Comparison of ENCODE assay signal across 12 cellular contexts in genomic region chr10:50426485-50426884, GRCh38.
A peak's percentile ranks its signal among the peaks of the same experiment; 100 is the strongest.
DNase-seq lines count a peak whose midpoint lies in the region; ATAC-seq, FAIRE-seq and TF ChIP-seq lines count a peak whose summit lies in the region.
"Had no signal": no experiment of that assay in that cellular context is flagged by ENCODE, and none has a peak within 500 bp of the region (broad histone marks: within the 10 kb centered on the region; RNA-seq: fewer than 3 reads in every experiment).

No MANE protein-coding gene starts in this region.

- POLR2A ChIA-PET in HepG2 (lab: Yijun Ruan, JAX) (no interaction called here), MCF 10A (lab: Yijun Ruan, JAX) (interaction anchor here (1.1 kb wide), 1 partner anchor 197 kb away, joined by 4 read pairs; the partner anchor contains the start of gene SGMS1)

- CTCF ChIA-PET in HepG2 (lab: Yijun Ruan, JAX; ENCODE audit: low intra/inter-chr PET ratio, low total read pairs) (no interaction called here), MCF 10A (lab: Yijun Ruan, JAX) (interaction anchor here (0.6 to 1.2 kb wide), 3 partner anchors 28 to 59 kb away, joined by 3 to 4 read pairs (median 3); no protein-coding TSS in a partner anchor)

- intact Hi-C loops in natural killer cell (cut with micrococcal nuclease): no loop called here
- intact Hi-C loops in HepG2 (cut with micrococcal nuclease; ENCODE audit: unreplicated experiment): no loop called here
- intact Hi-C loops in MCF 10A (cut with micrococcal nuclease): no loop called here

- no peak overlapping the region for H2AFZ ChIP-seq in HepG2 (ENCODE audit: low read length)

- no peaks in the 10 kb centered on the region for H3K27me3 Mint-ChIP-seq in natural killer cell treated with Interleukin-12 subunit alpha and Interleukin-12 subunit beta and Interleukin-15 and Interleukin-18, amount 100 ng/mL, for 72 hours
- H3K27me3 Mint-ChIP-seq in natural killer cell (ENCODE audit: low read depth in 2 of 2) (no peaks in the 10 kb centered on the region), MCF 10A (ENCODE audit: insufficient read depth, unreplicated experiment) (no peaks in the 10 kb centered on the region)

- BruUV-seq in HepG2 (replicated peaks; lab: Mats Ljungman, UMichigan) (no TSS peak), MCF 10A (replicated peaks; lab: Mats Ljungman, UMichigan) (no TSS peak)

- peaks cover 26 to 45% of the 10 kb centered on the region in 2 donors for H3K4me1 Mint-ChIP-seq in natural killer cell treated with Interleukin-12 subunit alpha and Interleukin-12 subunit beta and Interleukin-15 and Interleukin-18, amount 100 ng/mL, for 72 hours (ENCODE audit: low read depth in 2 of 2)
- H3K4me1 Mint-ChIP-seq in natural killer cell (peaks cover 15 to 17% of the 10 kb centered on the region in 2 donors), MCF 10A (ENCODE audit: insufficient read depth, unreplicated experiment) (peaks cover 6% of the 10 kb centered on the region)

- no peaks in the 10 kb centered on the region for H3K27me3 ChIP-seq in HepG2 (ENCODE audit: control insufficient read depth in 1 of 2, insufficient read depth in 2 of 2, low read length in 2 of 2)

- H3K79me2 ChIP-seq in HepG2 (ENCODE audit: insufficient read depth, low read length): no peaks in the 10 kb centered on the region

- no peaks in the 10 kb centered on the region for H3K9me3 ChIP-seq in HepG2 (ENCODE audit: low read length)

- no peak overlapping the region for H3K9ac ChIP-seq in HepG2 (ENCODE audit: insufficient read depth, low read depth, low read length)

- TF ChIP-seq RAD21 in HepG2 (CRISPR knock-in tag; IDR thresholded peaks at IDR 0.05): no peak

- no peaks in the 10 kb centered on the region for H3K36me3 ChIP-seq in HepG2 (replicated peaks in 1 of 2; ENCODE audit: control insufficient read depth in 1 of 2, insufficient read depth in 2 of 2, low read length in 2 of 2)

- WGBS in HepG2 (ENCODE audit: low lambda C conversion rate): 100% methylated on average over 1 of the region's 1 CpG

- no peak overlapping the region for H3K4me3 ChIP-seq in HepG2 (replicated peaks in 1 of 3; ENCODE audit: insufficient read depth in 1 of 3, low read depth in 2 of 3, low read length in 3 of 3)

- no peak for FAIRE-seq in HepG2 (lab: Jason Lieb, UNC)

- TF ChIP-seq POLR2A in HepG2 (IDR thresholded peaks at IDR 0.05; ENCODE audit: insufficient read depth in 1 of 2, low read depth in 2 of 2, low read length in 2 of 2): no peak

- TF ChIP-seq CTCF in natural killer cell (IDR thresholded peaks at IDR 0.05): no peak
- no peak for TF ChIP-seq CTCF in HepG2 (CRISPR knock-in tag; IDR thresholded peaks at IDR 0.05)
- no peak for TF ChIP-seq CTCF in MCF 10A (IDR thresholded peaks at IDR 0.05; ENCODE audit: unreplicated experiment)

- no peaks in the 10 kb centered on the region; the same call in 1 of the 2 replicates for H4K20me1 ChIP-seq in HepG2 (ENCODE audit: insufficient read depth, low read length)

- ATAC-seq in natural killer cell treated with Interleukin-12 subunit alpha and Interleukin-12 subunit beta and Interleukin-15 and Interleukin-18, amount 100 ng/mL, for 72 hours: peak in 1 of 2 donors; percentile 64
- ATAC-seq in natural killer cell: no peak
- ATAC-seq in HG02610 (IDR thresholded peaks at IDR 0.05; ENCODE audit: unreplicated experiment): peak; percentile 91
- peak; percentile 53 for ATAC-seq in HG03280 (IDR thresholded peaks at IDR 0.05; ENCODE audit: unreplicated experiment)
- ATAC-seq in HepG2: no peak

- H3K4me2 ChIP-seq in HepG2 (ENCODE audit: low read depth, low read length): no peak overlapping the region

- DNase-seq in natural killer cell treated with Interleukin-12 subunit alpha and Interleukin-12 subunit beta and Interleukin-15 and Interleukin-18, amount 100 ng/mL, for 72 hours (ENCODE audit: low spot score): no peak
- DNase-seq in natural killer cell (no peak), HepG2 (ENCODE audit: low spot score) (no peak), MCF 10A (ENCODE audit: unreplicated experiment) (no peak), NCI-H524 (lab: John Stamatoyannopoulos, UW) (no peak), NCI-H446 (lab: John Stamatoyannopoulos, UW) (no peak)
- DNase-seq: ACHN; activated naive CD4-positive, alpha-beta T cell treated with anti-CD3 and anti-CD28 coated beads for 36 hours; NCI-H1417; stimulated activated CD4-positive, alpha-beta T cell treated with anti-CD3 and anti-CD28 coated beads, Interleukin-4, amount 100 ng/mL, for 1 hour had no signal

- H3K4me1 ChIP-seq in HepG2 (ENCODE audit: insufficient read depth, low read length): no peaks in the 10 kb centered on the region

- H3K9me3 Mint-ChIP-seq in natural killer cell treated with Interleukin-12 subunit alpha and Interleukin-12 subunit beta and Interleukin-15 and Interleukin-18, amount 100 ng/mL, for 72 hours: no peaks in the 10 kb centered on the region
- H3K9me3 Mint-ChIP-seq in natural killer cell: no peaks in the 10 kb centered on the region
- no peaks in the 10 kb centered on the region for H3K9me3 Mint-ChIP-seq in MCF 10A (ENCODE audit: unreplicated experiment)
- H3K9me3 Mint-ChIP-seq: activated naive CD4-positive, alpha-beta T cell treated with anti-CD3 and anti-CD28 coated beads for 36 hours had no signal

- H3K27ac Mint-ChIP-seq in natural killer cell treated with Interleukin-12 subunit alpha and Interleukin-12 subunit beta and Interleukin-15 and Interleukin-18, amount 100 ng/mL, for 72 hours: peak overlapping the region; percentile 47 to 53
- no peak overlapping the region for H3K27ac Mint-ChIP-seq in natural killer cell
- no peak overlapping the region for H3K27ac Mint-ChIP-seq in MCF 10A (ENCODE audit: low read depth, unreplicated experiment)
- H3K27ac Mint-ChIP-seq: activated naive CD4-positive, alpha-beta T cell treated with anti-CD3 and anti-CD28 coated beads for 36 hours had no signal

- no peaks in the 10 kb centered on the region for H3K36me3 Mint-ChIP-seq in natural killer cell treated with Interleukin-12 subunit alpha and Interleukin-12 subunit beta and Interleukin-15 and Interleukin-18, amount 100 ng/mL, for 72 hours
- H3K36me3 Mint-ChIP-seq in natural killer cell: no peaks in the 10 kb centered on the region
- peaks cover 6% of the 10 kb centered on the region for H3K36me3 Mint-ChIP-seq in MCF 10A (ENCODE audit: insufficient read depth, unreplicated experiment)

- peak overlapping the region; percentile 41 for H3K4me3 Mint-ChIP-seq in natural killer cell treated with Interleukin-12 subunit alpha and Interleukin-12 subunit beta and Interleukin-15 and Interleukin-18, amount 100 ng/mL, for 72 hours
- no peak overlapping the region for H3K4me3 Mint-ChIP-seq in natural killer cell
- no peak overlapping the region for H3K4me3 Mint-ChIP-seq in MCF 10A (ENCODE audit: unreplicated experiment)
- H3K4me3 Mint-ChIP-seq: activated naive CD4-positive, alpha-beta T cell treated with anti-CD3 and anti-CD28 coated beads for 36 hours had no signal

- no peak for TF ChIP-seq EP300 in HepG2 (IDR thresholded peaks at IDR 0.05; ENCODE audit: low read depth in 2 of 2, low read length in 2 of 2)
- no peak for TF ChIP-seq EP300 in HepG2 (CRISPR knock-in tag; IDR thresholded peaks at IDR 0.05; ENCODE audit: borderline replicate concordance)

- in situ Hi-C loops in HepG2 (cut with HindIII; ENCODE audit: extremely low pct_ligation_motif_present, low pct_unique_long_range_greater_than_20kb): no loop called here

- no peak overlapping the region for H3K27ac ChIP-seq in HepG2 (ENCODE audit: extremely low read length, insufficient read depth, low read length)

TF ChIP-seq in HepG2, 621 proteins besides CTCF, POLR2A, EP300 and RAD21:
- TF ChIP-seq ZNF263 (CRISPR knock-in tag; IDR thresholded peaks at IDR 0.05) (no peak), HDAC1 (CRISPR knock-in tag; IDR thresholded peaks at IDR 0.05) (no peak), KLF6 (CRISPR knock-in tag; IDR thresholded peaks at IDR 0.05) (no peak), FOXO1 (CRISPR knock-in tag; IDR thresholded peaks at IDR 0.05) (no peak), ZNF569 (CRISPR knock-in tag; IDR thresholded peaks at IDR 0.05; ENCODE audit: borderline replicate concordance) (no peak), DDIT3 (CRISPR knock-in tag; IDR thresholded peaks at IDR 0.05) (no peak), MXI1 (IDR thresholded peaks at IDR 0.05; ENCODE audit: borderline replicate concordance, low read depth, low read length) (no peak), ZNF546 (CRISPR knock-in tag; conservative IDR thresholded peaks at IDR 0.05) (no peak), ZFP37 (CRISPR knock-in tag; IDR thresholded peaks at IDR 0.05; ENCODE audit: borderline replicate concordance) (no peak), ZNF83 (CRISPR knock-in tag; IDR thresholded peaks at IDR 0.05; ENCODE audit: borderline replicate concordance) (no peak), ZNF749 (CRISPR knock-in tag; IDR thresholded peaks at IDR 0.05; ENCODE audit: borderline replicate concordance) (no peak)
TF ChIP-seq in HepG2: peak in this region for 0.

Comparison
In these comparisons a context has a peak if more than half of its experiments do, and no peak if none do; other contexts are left out.
1. H3K27ac Mint-ChIP-seq: peak in natural killer cell treated with Interleukin-12 subunit alpha and Interleukin-12 subunit beta and Interleukin-15 and Interleukin-18, amount 100 ng/mL, for 72 hours (2 of 2); none in natural killer cell (0 of 2) and MCF 10A (single experiment).
2. ATAC-seq: peak in HG02610 (single experiment) and HG03280 (single experiment); none in natural killer cell (0 of 3) and HepG2 (single experiment).